ENCODE assay signal across 6 cellular contexts in the genomic region with DNA sequence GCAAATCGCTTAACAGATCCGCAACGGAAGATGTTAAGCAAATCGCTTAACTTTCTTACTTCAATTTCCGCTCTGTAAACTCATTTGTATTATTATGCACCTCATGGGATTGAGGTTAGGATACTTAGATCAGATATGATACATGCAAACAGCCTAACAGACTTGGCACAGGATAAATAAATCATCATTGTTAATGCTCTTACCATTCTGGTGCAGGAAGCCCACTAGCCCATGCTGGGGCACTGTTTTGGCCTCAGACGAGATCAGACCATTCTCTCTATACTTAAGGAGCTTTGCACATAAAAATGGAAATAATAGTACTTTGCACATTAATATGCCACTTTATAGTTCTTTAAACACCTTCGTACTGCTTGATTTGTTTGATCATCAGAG. TPM values are rescaled to one million over a fixed set of nuclear protein-coding genes. Genes with fewer than 3 reads are reported as not detected.
A peak's percentile ranks its signal among the peaks of the same experiment; 100 is the strongest.
DNase-seq lines count a peak whose midpoint lies in the region; FAIRE-seq and TF ChIP-seq lines count a peak whose summit lies in the region.

No MANE protein-coding gene starts in this region.

- H3K4me1 ChIP-seq in KMS-11 (ENCODE audit: low read depth, poor library complexity, severe bottlenecking) (peaks cover 16% of the 10 kb centered on the region), ectodermal cell (ENCODE audit: control insufficient read depth, insufficient read depth, low read length) (peaks cover 13% of the 10 kb centered on the region), smooth muscle cell (ENCODE audit: low read depth) (peaks cover 21% of the 10 kb centered on the region)

- no peak for TF ChIP-seq POLR2A in H54 (IDR thresholded peaks at IDR 0.05; ENCODE audit: low read depth, low read length)

- H3K27me3 ChIP-seq in KMS-11 (ENCODE audit: insufficient read depth, low read depth) = no peaks in the 10 kb centered on the region
- H3K27me3 ChIP-seq in ectodermal cell (ENCODE audit: control insufficient read depth, insufficient read depth, low read length, poor library complexity, severe bottlenecking) = no peaks in the 10 kb centered on the region
- H3K27me3 ChIP-seq in smooth muscle cell (ENCODE audit: low read depth) = no peaks in the 10 kb centered on the region

- H2AFZ ChIP-seq in KMS-11 (ENCODE audit: low read depth) = peak overlapping the region; percentile 27; the same call in 1 of the 2 replicates
- H2AFZ ChIP-seq in smooth muscle cell (ENCODE audit: low read depth) = peak overlapping the region; percentile 33

- FAIRE-seq in A204.1 (lab: Jason Lieb, UNC) (peak; percentile 43), H54 (lab: Jason Lieb, UNC) (no peak)

- no peaks in the 10 kb centered on the region for H3K36me3 ChIP-seq in KMS-11 (ENCODE audit: insufficient read depth)
- peaks cover 23% of the 10 kb centered on the region for H3K36me3 ChIP-seq in ectodermal cell (ENCODE audit: control insufficient read depth, insufficient read depth, low read length)
- no peaks in the 10 kb centered on the region for H3K36me3 ChIP-seq in smooth muscle cell (ENCODE audit: low read depth)

- WGBS in ectodermal cell, 2 experiments = 5 to 31% methylated on average over 1 to 7 of the region's 7 CpGs
- WGBS in smooth muscle cell (ENCODE audit: low lambda C conversion rate) = 7% methylated on average over 7 of the region's 7 CpGs

- no peaks in the 10 kb centered on the region for H4K20me1 ChIP-seq in KMS-11 (ENCODE audit: insufficient read depth)
- peaks cover 6% of the 10 kb centered on the region for H4K20me1 ChIP-seq in smooth muscle cell (ENCODE audit: low read depth)

- H3F3A ChIP-seq in smooth muscle cell (ENCODE audit: low read depth) = peaks cover 4% of the 10 kb centered on the region

- DNase-seq in smooth muscle cell (lab: John Stamatoyannopoulos, UW; ENCODE audit: unreplicated experiment) (no peak), D341Med (ENCODE audit: low spot score) (no peak), H54 (ENCODE audit: insufficient read length, low spot score) (no peak)

- H3K4me3 ChIP-seq in KMS-11 (IDR thresholded peaks at IDR 0.05; ENCODE audit: insufficient read depth, low read depth, low read length) (peak overlapping the region; percentile 51), ectodermal cell (ENCODE audit: insufficient read depth, low read depth, low read length) (peak overlapping the region; percentile 63), smooth muscle cell (peak overlapping the region; percentile 74)

- peaks cover 35% of the 10 kb centered on the region for H3K79me2 ChIP-seq in KMS-11 (ENCODE audit: insufficient read depth, low read depth)
- H3K79me2 ChIP-seq in smooth muscle cell (ENCODE audit: low read depth) = peaks cover 35% of the 10 kb centered on the region

- H3K9ac ChIP-seq in KMS-11 = peak overlapping the region; percentile 86; the same call in 1 of the 2 replicates
- peak overlapping the region; percentile 4 for H3K9ac ChIP-seq in smooth muscle cell (ENCODE audit: low read depth)

- peak overlapping the region; percentile 93 for H3K27ac ChIP-seq in KMS-11
- peak overlapping the region; percentile 1 for H3K27ac ChIP-seq in ectodermal cell (ENCODE audit: insufficient read depth, low read depth, low read length, poor library complexity, severe bottlenecking)
- H3K27ac ChIP-seq in smooth muscle cell (ENCODE audit: low read depth) = peak overlapping the region; percentile 35

- H3K4me2 ChIP-seq in KMS-11 = peak overlapping the region; percentile 83
- peak overlapping the region; percentile 84 for H3K4me2 ChIP-seq in smooth muscle cell

- no peak for TF ChIP-seq CTCF in KMS-11 (conservative IDR thresholded peaks at IDR 0.05; ENCODE audit: low read depth, low read length)
- no peak for TF ChIP-seq CTCF in smooth muscle cell (IDR thresholded peaks at IDR 0.05; ENCODE audit: borderline replicate concordance, insufficient read depth, poor library complexity, severe bottlenecking)

- H3K9me3 ChIP-seq in ectodermal cell (ENCODE audit: control insufficient read depth, low read length) = no peaks in the 10 kb centered on the region
- H3K9me3 ChIP-seq in smooth muscle cell (replicated peaks; ENCODE audit: low read depth) = no peaks in the 10 kb centered on the region

RNA-seq across cellular contexts. Expression of gene NCAPD2, which starts 0.4 kb away (rescaled TPM):
- 127 TPM for polyA plus RNA-seq in ectodermal cell (2013, experiment 1 of 4)
- 115 TPM for polyA plus RNA-seq in ectodermal cell (2013, experiment 2 of 4)
- polyA plus RNA-seq in ectodermal cell (2013, experiment 3 of 4) = 112 TPM
- polyA plus RNA-seq in ectodermal cell (2013, experiment 4 of 4) = 112 TPM
- total RNA-seq in smooth muscle cell = 22.7 and 78.9 TPM in 2 replicates
- polyA plus RNA-seq in smooth muscle cell = 17.6 and 21.5 TPM in 2 replicates

RNA-seq across cellular contexts. Expression of gene MRPL51, which starts 1.3 kb away (rescaled TPM):
- 188 TPM for polyA plus RNA-seq in ectodermal cell (2013, experiment 1 of 4)
- polyA plus RNA-seq in ectodermal cell (2013, experiment 2 of 4) = 181 TPM
- polyA plus RNA-seq in ectodermal cell (2013, experiment 3 of 4) = 217 TPM
- 237 TPM for polyA plus RNA-seq in ectodermal cell (2013, experiment 4 of 4)
- total RNA-seq in smooth muscle cell = 122 and 126 TPM in 2 replicates
- polyA plus RNA-seq in smooth muscle cell = 364 and 377 TPM in 2 replicates

RNA-seq across cellular contexts. Expression of gene VAMP1, which starts 23.9 kb away (rescaled TPM):
- 25.1 TPM for polyA plus RNA-seq in ectodermal cell (2013, experiment 1 of 4)
- 21.6 TPM for polyA plus RNA-seq in ectodermal cell (2013, experiment 2 of 4)
- polyA plus RNA-seq in ectodermal cell (2013, experiment 3 of 4) = 27.4 TPM
- 35.2 TPM for polyA plus RNA-seq in ectodermal cell (2013, experiment 4 of 4)
- 3.5 and 10.0 TPM in 2 replicates for total RNA-seq in smooth muscle cell
- 7.5 and 8.6 TPM in 2 replicates for polyA plus RNA-seq in smooth muscle cell

RNA-seq across cellular contexts. Expression of gene GAPDH, which starts 40.0 kb away (rescaled TPM):
- polyA plus RNA-seq in ectodermal cell (2013, experiment 1 of 4) = 5,249 TPM
- 4,581 TPM for polyA plus RNA-seq in ectodermal cell (2013, experiment 2 of 4)
- polyA plus RNA-seq in ectodermal cell (2013, experiment 3 of 4) = 4,175 TPM
- 4,249 TPM for polyA plus RNA-seq in ectodermal cell (2013, experiment 4 of 4)
- total RNA-seq in smooth muscle cell = 5,015 and 5,158 TPM in 2 replicates
- 9,934 and 11,119 TPM in 2 replicates for polyA plus RNA-seq in smooth muscle cell

RNA-seq across cellular contexts. Expression of gene TAPBPL, which starts 42.5 kb away (rescaled TPM):
- polyA plus RNA-seq in ectodermal cell (2013, experiment 1 of 4) = not detected
- polyA plus RNA-seq in ectodermal cell (2013, experiment 2 of 4) = 0.66 TPM
- 0.37 TPM for polyA plus RNA-seq in ectodermal cell (2013, experiment 3 of 4)
- polyA plus RNA-seq in ectodermal cell (2013, experiment 4 of 4) = 0.20 TPM
- total RNA-seq in smooth muscle cell = 0.85 TPM in 1 of 2 replicates, not detected in the other
- 1.5 and 3.2 TPM in 2 replicates for polyA plus RNA-seq in smooth muscle cell

Comparison
In these comparisons a context has a peak if more than half of its experiments do, and no peak if none do; other contexts are left out.
1. H3K27ac ChIP-seq: peak in every context shown above with its lines; median percentile 93 in KMS-11; 35 in smooth muscle cell; 1 in ectodermal cell.